9 cellular contexts compared by ENCODE assay signal in genomic region chr10:5546891-5547683, GRCh38. TPM values are rescaled to one million over a fixed set of nuclear protein-coding genes. Genes with fewer than 3 reads are reported as not detected.
DNase-seq lines count a peak whose midpoint lies in the region; ATAC-seq and TF ChIP-seq lines count a peak whose summit lies in the region.
"Had no signal": no experiment of that assay in that cellular context is flagged by ENCODE, and none has a peak within 500 bp of the region (broad histone marks: within the 10 kb centered on the region; RNA-seq: fewer than 3 reads in every experiment).

No MANE protein-coding gene starts in this region.

- H3K27me3 ChIP-seq in lung (ENCODE audit: control insufficient read depth, insufficient read depth): no peaks in the 10 kb centered on the region

- no peak for TF ChIP-seq CTCF in natural killer cell (IDR thresholded peaks at IDR 0.05)
- no peak for TF ChIP-seq CTCF in cardiac fibroblast (IDR thresholded peaks at IDR 0.05; ENCODE audit: low read depth, low read length)
- no peak for TF ChIP-seq CTCF in lung (IDR thresholded peaks at IDR 0.05; ENCODE audit: control extremely low read depth, extremely low read depth)

- 60 to 77% methylated on average over 7 of the region's 7 CpGs for WGBS in lung, 2 donors

- H3K9me3 Mint-ChIP-seq in natural killer cell treated with Interleukin-12 subunit alpha and Interleukin-12 subunit beta and Interleukin-15 and Interleukin-18, amount 100 ng/mL, for 72 hours: no peaks in the 10 kb centered on the region
- peaks cover 0 to 2% of the 10 kb centered on the region in 2 donors for H3K9me3 Mint-ChIP-seq in natural killer cell

- H3K4me1 Mint-ChIP-seq in natural killer cell treated with Interleukin-12 subunit alpha and Interleukin-12 subunit beta and Interleukin-15 and Interleukin-18, amount 100 ng/mL, for 72 hours (ENCODE audit: low read depth in 2 of 2): peaks cover 5 to 12% of the 10 kb centered on the region in 2 donors
- peaks cover 0 to 17% of the 10 kb centered on the region in 2 donors for H3K4me1 Mint-ChIP-seq in natural killer cell

- DNase-seq in natural killer cell treated with Interleukin-12 subunit alpha and Interleukin-12 subunit beta and Interleukin-15 and Interleukin-18, amount 100 ng/mL, for 72 hours (ENCODE audit: low spot score): peak; percentile 20
- DNase-seq in natural killer cell (no peak), cardiac fibroblast (ENCODE audit: low read depth in 2 of 2) (peak; percentile 16 to 65), lung (ENCODE audit: low spot score) (peak; percentile 64), superior temporal gyrus (ENCODE audit: extremely low spot score) (no peak), COR-L47 (lab: John Stamatoyannopoulos, UW) (no peak), HK-2 (ENCODE audit: unreplicated experiment) (no peak), RPMI8226 (no peak)

- no peaks in the 10 kb centered on the region for H3K36me3 ChIP-seq in lung (ENCODE audit: control insufficient read depth in 2 of 2, insufficient read depth in 2 of 2, low read length in 2 of 2)

- H3K9me3 ChIP-seq in lung (ENCODE audit: control insufficient read depth in 2 of 2, insufficient read depth in 1 of 2, low read length in 1 of 2): no peaks in the 10 kb centered on the region

- H3K4me3 Mint-ChIP-seq in natural killer cell treated with Interleukin-12 subunit alpha and Interleukin-12 subunit beta and Interleukin-15 and Interleukin-18, amount 100 ng/mL, for 72 hours: no peak overlapping the region
- H3K4me3 Mint-ChIP-seq in natural killer cell: no peak overlapping the region

- no peak for ATAC-seq in natural killer cell treated with Interleukin-12 subunit alpha and Interleukin-12 subunit beta and Interleukin-15 and Interleukin-18, amount 100 ng/mL, for 72 hours
- ATAC-seq in natural killer cell (no peak), lung (ENCODE audit: insufficient read depth, low FRiP score) (peak; percentile 28)

- H3K4me1 ChIP-seq in lung (ENCODE audit: control insufficient read depth in 2 of 2, insufficient read depth in 2 of 2, low read length in 2 of 2): peaks cover 0 to 30% of the 10 kb centered on the region in 2 donors

- H3K27me3 Mint-ChIP-seq in natural killer cell treated with Interleukin-12 subunit alpha and Interleukin-12 subunit beta and Interleukin-15 and Interleukin-18, amount 100 ng/mL, for 72 hours: no peaks in the 10 kb centered on the region
- H3K27me3 Mint-ChIP-seq in natural killer cell (ENCODE audit: low read depth in 2 of 2): no peaks in the 10 kb centered on the region

- H3K36me3 Mint-ChIP-seq in natural killer cell treated with Interleukin-12 subunit alpha and Interleukin-12 subunit beta and Interleukin-15 and Interleukin-18, amount 100 ng/mL, for 72 hours: peaks cover 6% of the 10 kb centered on the region
- no peaks in the 10 kb centered on the region for H3K36me3 Mint-ChIP-seq in natural killer cell

- no peak overlapping the region for H3K27ac Mint-ChIP-seq in natural killer cell treated with Interleukin-12 subunit alpha and Interleukin-12 subunit beta and Interleukin-15 and Interleukin-18, amount 100 ng/mL, for 72 hours
- no peak overlapping the region for H3K27ac Mint-ChIP-seq in natural killer cell

- H3K27ac ChIP-seq in lung (ENCODE audit: low read depth in 1 of 2, low read length in 1 of 2): peak overlapping the region in 1 of 2 donors; percentile 93

- H3K4me3 ChIP-seq in cardiac fibroblast (replicated peaks in 1 of 2; ENCODE audit: low read depth in 2 of 2, low read length in 2 of 2) (no peak overlapping the region), lung (no peak overlapping the region)

- intact Hi-C loops in natural killer cell (cut with micrococcal nuclease): no loop called here

RNA-seq across cellular contexts. Expression of gene CALML3, which starts 22.3 kb away (rescaled TPM):
- total RNA-seq in natural killer cell treated with Interleukin-12 subunit alpha and Interleukin-12 subunit beta and Interleukin-15 and Interleukin-18, amount 100 ng/mL, for 72 hours: not detected
- total RNA-seq in natural killer cell: not detected
- under 1 TPM in 1 of 2 donors, not detected in 1; 0.11 TPM for total RNA-seq in lung
- under 1 TPM; 0.02 to 0.04 TPM for polyA plus RNA-seq in lung
- total RNA-seq: activated CD8-positive, alpha-beta memory T cell treated with anti-CD3 and anti-CD28 coated beads for 36 hours had no signal

RNA-seq across cellular contexts. Expression of gene CALML5, which starts 47.7 kb away (rescaled TPM):
- not detected for total RNA-seq in natural killer cell treated with Interleukin-12 subunit alpha and Interleukin-12 subunit beta and Interleukin-15 and Interleukin-18, amount 100 ng/mL, for 72 hours
- total RNA-seq in natural killer cell (not detected), lung (not detected)
- not detected for polyA plus RNA-seq in lung
- total RNA-seq: activated CD8-positive, alpha-beta memory T cell treated with anti-CD3 and anti-CD28 coated beads for 36 hours had no signal

Comparison
In these comparisons a context has a peak if more than half of its experiments do, and no peak if none do; other contexts are left out.
1. DNase-seq: peak in natural killer cell treated with Interleukin-12 subunit alpha and Interleukin-12 subunit beta and Interleukin-15 and Interleukin-18, amount 100 ng/mL, for 72 hours (single experiment), cardiac fibroblast (2 of 2) and lung (single experiment); none in natural killer cell (single experiment), superior temporal gyrus (single experiment), COR-L47 (single experiment), HK-2 (single experiment) and RPMI8226 (single experiment).